Comparison of ENCODE assay signal across 1 cellular context in genomic region chr19:21130097-21130775, GRCh38.
A peak's percentile ranks its signal among the peaks of the same experiment; 100 is the strongest.
TF ChIP-seq lines count a peak whose summit lies in the region.

No MANE protein-coding gene starts in this region.

TF ChIP-seq in K562, 482 proteins besides CTCF, POLR2A, EP300 and RAD21 (continued from another document):
- TF ChIP-seq ZNF609 (CRISPR knock-in tag; IDR thresholded peaks at IDR 0.05; ENCODE audit: borderline replicate concordance) (no peak), ZNF79 (CRISPR knock-in tag; IDR thresholded peaks at IDR 0.05; ENCODE audit: low read depth) (no peak), TRIM24 (IDR thresholded peaks at IDR 0.05) (0 out of 4 replicates have a peak, but pooled peaks of 1 of the 2 experiments have one; percentile 23), TRIM28 (IDR thresholded peaks at IDR 0.05) (peak; percentile 70; the same call in 1 of the 2 replicates), BMI1 (IDR thresholded peaks at IDR 0.05; ENCODE audit: low read length) (no peak), EZH2 (IDR thresholded peaks at IDR 0.05; ENCODE audit: borderline replicate concordance, low read depth, low read length) (no peak), ZNF212 (CRISPR knock-in tag; IDR thresholded peaks at IDR 0.05) (no peak), IRF9 (tag; IDR thresholded peaks at IDR 0.05) (no peak), ZNF280A (IDR thresholded peaks at IDR 0.05; ENCODE audit: low read depth, partially characterized antibody) (peak; percentile 58), CBX5 (IDR thresholded peaks at IDR 0.05; ENCODE audit: borderline replicate concordance, low read depth) (peak; percentile 55; the same call in 1 of the 2 replicates)
